In the genomic region with DNA sequence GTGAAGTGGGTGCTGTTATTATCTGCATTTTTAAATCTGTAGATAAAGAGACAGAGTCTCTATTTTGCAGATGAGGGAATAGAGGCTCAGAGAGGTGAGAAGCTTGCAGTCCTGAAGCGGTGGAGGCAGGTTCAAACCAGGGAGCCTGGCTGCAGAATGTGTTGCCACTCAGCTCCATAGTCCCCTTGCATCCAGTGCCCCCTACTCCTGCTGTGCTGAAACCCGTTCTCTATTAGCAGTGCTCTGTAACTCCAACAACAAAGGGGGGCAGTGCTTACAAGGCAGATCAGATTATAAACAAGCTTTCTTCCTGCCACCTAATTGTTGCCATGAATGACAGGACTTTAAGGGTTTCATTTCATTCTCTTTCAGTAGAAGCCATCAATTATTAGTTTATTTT, we compare ENCODE assay signal across 18 cellular contexts.
"Had no signal": no experiment of that assay in that cellular context is flagged by ENCODE, and none has a peak within 500 bp of the region (broad histone marks: within the 10 kb centered on the region; RNA-seq: fewer than 3 reads in every experiment).

No MANE protein-coding gene starts in this region.

- FAIRE-seq: kidney had no signal

- H3K27me3 ChIP-seq: ascending aorta, cardiac muscle cell, dorsolateral prefrontal cortex had no signal

- ATAC-seq: activated CD4-positive, CD25-positive, alpha-beta regulatory T cell treated with anti-CD3 and anti-CD28 coated beads, Interleukin-2, amount 50 U/mL, for 24 hours; gastroesophageal sphincter; heart right ventricle; natural killer cell had no signal

- H3K27me3 Mint-ChIP-seq: activated naive CD4-positive, alpha-beta T cell treated with anti-CD3 and anti-CD28 coated beads, Interleukin-2, amount 10 ng/mL, durations not matched to agents 7 days and 5 days had no signal

- H3K36me3 ChIP-seq: ascending aorta, cardiac muscle cell, gastroesophageal sphincter, left ventricle myocardium inferior had no signal

- H3K9me3 ChIP-seq: ascending aorta, gastroesophageal sphincter had no signal

- H3K4me3 ChIP-seq: ascending aorta, cardiac muscle cell, dorsolateral prefrontal cortex, gastroesophageal sphincter, heart right ventricle, left ventricle myocardium inferior had no signal

- DNase-seq: activated CD4-positive, alpha-beta T cell treated with anti-CD3 and anti-CD28 coated beads, Interleukin-2, amount 50 U/mL, for 1 hour; activated CD8-positive, alpha-beta memory T cell treated with anti-CD3 and anti-CD28 coated beads for 24 hours; activated naive CD4-positive, alpha-beta T cell treated with anti-CD3 and anti-CD28 coated beads, Interleukin-2, amount 10 ng/mL, durations not matched to agents 7 days and 5 days; dorsolateral prefrontal cortex; heart right ventricle; kidney; left ventricle myocardium inferior; natural killer cell; nucleus accumbens; posterior cingulate gyrus; retina; stimulated activated naive CD4-positive, alpha-beta T cell; T-helper 9 cell had no signal

- H3K9me3 Mint-ChIP-seq: activated naive CD4-positive, alpha-beta T cell treated with anti-CD3 and anti-CD28 coated beads, Interleukin-2, amount 10 ng/mL, durations not matched to agents 7 days and 5 days; activated T-helper 1 cell treated with anti-CD3 and anti-CD28 coated beads, Interleukin-12 subunit alpha, Interleukin-12 subunit beta, Interleukin-2, Interleukin-4 antibody, amounts not matched to agents 30 ng/mL and 10 ng/mL and 1 ng/mL, durations not matched to agents 14 hours and 24 hours and 36 hours; natural killer cell had no signal

- H3K27ac Mint-ChIP-seq: activated naive CD4-positive, alpha-beta T cell treated with anti-CD3 and anti-CD28 coated beads, Interleukin-2, amount 10 ng/mL, durations not matched to agents 7 days and 5 days; activated T-helper 1 cell treated with anti-CD3 and anti-CD28 coated beads, Interleukin-12 subunit alpha, Interleukin-12 subunit beta, Interleukin-2, Interleukin-4 antibody, amounts not matched to agents 30 ng/mL and 10 ng/mL and 1 ng/mL, durations not matched to agents 14 hours and 24 hours and 36 hours had no signal

- H3K4me3 Mint-ChIP-seq: activated naive CD4-positive, alpha-beta T cell treated with anti-CD3 and anti-CD28 coated beads, Interleukin-2, amount 10 ng/mL, durations not matched to agents 7 days and 5 days; activated T-helper 1 cell treated with anti-CD3 and anti-CD28 coated beads, Interleukin-12 subunit alpha, Interleukin-12 subunit beta, Interleukin-2, Interleukin-4 antibody, amounts not matched to agents 30 ng/mL and 10 ng/mL and 1 ng/mL, durations not matched to agents 14 hours and 24 hours and 36 hours; natural killer cell had no signal

- H3K4me1 ChIP-seq: ascending aorta, gastroesophageal sphincter, heart right ventricle, left ventricle myocardium inferior had no signal

- H3K27ac ChIP-seq: ascending aorta, cardiac muscle cell, gastroesophageal sphincter, heart right ventricle, left ventricle myocardium inferior had no signal
